Comparison of ENCODE assay signal across 31 cellular contexts in the genomic region with DNA sequence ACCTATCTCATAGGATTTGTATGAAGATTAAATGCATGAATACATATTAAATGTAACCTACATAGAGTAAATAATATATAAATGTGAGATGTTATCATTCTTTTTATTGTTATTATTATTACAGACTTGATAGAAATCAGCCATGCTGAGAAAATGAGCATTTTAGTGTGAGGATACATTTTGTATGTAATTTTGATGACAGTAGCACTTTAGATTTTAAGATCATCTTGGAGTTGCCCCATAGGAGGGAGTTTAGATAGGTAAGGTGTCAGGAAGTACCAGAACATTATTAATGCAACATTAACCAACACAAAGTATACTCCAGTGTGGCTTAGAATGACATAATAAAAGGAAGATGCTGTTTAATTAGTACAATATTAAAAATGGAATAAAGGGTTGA. TPM values are rescaled to one million over a fixed set of nuclear protein-coding genes. Genes with fewer than 3 reads are reported as not detected.
"Had no signal": no experiment of that assay in that cellular context is flagged by ENCODE, and none has a peak within 500 bp of the region (broad histone marks: within the 10 kb centered on the region; RNA-seq: fewer than 3 reads in every experiment).

No MANE protein-coding gene starts in this region.

- H3K4me3 ChIP-seq: stomach, suprapubic skin, testis, thoracic aorta, thyroid gland, tibial artery, tibial nerve, transverse colon, upper lobe of left lung, upper lobe of right lung, uterus, vagina had no signal

- ATAC-seq: stimulated activated effector memory CD8-positive, alpha-beta T cell treated with anti-CD3 and anti-CD28 coated beads, Interleukin-12 subunit alpha, Interleukin-12 subunit beta, amount 100 ng/mL, for 72 hours; stimulated activated memory B cell treated with anti-CD40 and anti-IgM and Interleukin-4, amounts not matched to agents 10 μg/mL and 1 μg/mL and 100 μg/mL, for 72 hours; stimulated activated naive B cell treated with anti-CD40 and anti-IgM and Interleukin-4, amounts not matched to agents 10 μg/mL and 1 μg/mL and 100 μg/mL, for 72 hours; stimulated activated naive CD8-positive, alpha-beta T cell treated with anti-CD3 and anti-CD28 coated beads, Interleukin-15, amount 100 ng/mL, for 72 hours; stimulated activated naive CD8-positive, alpha-beta T cell treated with anti-CD3 and anti-CD28 coated beads, Interleukin-15, Interleukin-2, amounts not matched to agents 100 U/mL and 50 U/mL, for 24 hours; upper lobe of right lung had no signal

- DNase-seq: stimulated activated CD4-positive, alpha-beta T cell treated with anti-CD3 and anti-CD28 coated beads, Interleukin-2, amount 100 ng/mL, for 48 hours; stimulated activated CD4-positive, alpha-beta T cell treated with anti-CD3 and anti-CD28 coated beads, Interleukin-4, amount 100 ng/mL, for 1 hour; stimulated activated CD4-positive, alpha-beta T cell treated with anti-CD3 and anti-CD28 coated beads, Interleukin-4, amount 100 ng/mL, for 24 hours; stimulated activated CD4-positive, alpha-beta T cell treated with anti-CD3 and anti-CD28 coated beads, Interleukin-4, amount 100 ng/mL, for 4 hours; stimulated activated CD8-positive, alpha-beta memory T cell treated with anti-CD3 and anti-CD28 coated beads, Interleukin-4, amount 100 ng/mL, for 48 hours; stimulated activated naive B cell treated with anti-CD40 and anti-IgM and Interleukin-4, amounts not matched to agents 10 μg/mL and 1 μg/mL and 100 μg/mL, for 72 hours; stimulated activated naive CD4-positive, alpha-beta T cell; stimulated activated naive CD4-positive, alpha-beta T cell treated with Interleukin-2 at 50 U/mL for 16 hours; stimulated activated naive CD8-positive, alpha-beta T cell treated with anti-CD3 and anti-CD28 coated beads, Interleukin-15, amount 100 ng/mL, for 72 hours; stimulated activated naive CD8-positive, alpha-beta T cell treated with anti-CD3 and anti-CD28 coated beads, Interleukin-15, Interleukin-2, amounts not matched to agents 100 U/mL and 50 U/mL, for 24 hours; stomach; substantia nigra; testis; thyroid gland; tibial artery; transverse colon; trophoblast cell; upper lobe of left lung; upper lobe of right lung; uterus had no signal

- H3K27ac ChIP-seq: stomach, suprapubic skin, testis, thoracic aorta, thyroid gland, tibial artery, tibial nerve, transverse colon, upper lobe of left lung, upper lobe of right lung, uterus, vagina had no signal

- H3K9me3 ChIP-seq: suprapubic skin, testis, thoracic aorta, thyroid gland, tibial artery, transverse colon, upper lobe of left lung, upper lobe of right lung, uterus, vagina had no signal

- FAIRE-seq: urothelium cell line had no signal

- H3K36me3 ChIP-seq: stomach, suprapubic skin, thoracic aorta, thyroid gland, tibial artery, tibial nerve, transverse colon, upper lobe of left lung, upper lobe of right lung, uterus, vagina had no signal

- H3K27me3 ChIP-seq: stomach, suprapubic skin, testis, thyroid gland, tibial artery, tibial nerve, transverse colon, upper lobe of left lung, upper lobe of right lung, uterus, vagina had no signal

- H3K4me1 ChIP-seq: stomach, suprapubic skin, testis, thyroid gland, tibial artery, tibial nerve, transverse colon, upper lobe of left lung, upper lobe of right lung, uterus, vagina had no signal

RNA-seq across cellular contexts. Expression of gene TMPRSS11A, which starts 8.4 kb away (rescaled TPM):
- total RNA-seq: subcutaneous adipose tissue, suprapubic skin, temporal lobe, thoracic aorta, thyroid gland, tibial nerve, transverse colon, upper lobe of right lung, ureter, urinary bladder, uterus had no signal
- polyA plus RNA-seq: urinary bladder had no signal
